In the genomic region with DNA sequence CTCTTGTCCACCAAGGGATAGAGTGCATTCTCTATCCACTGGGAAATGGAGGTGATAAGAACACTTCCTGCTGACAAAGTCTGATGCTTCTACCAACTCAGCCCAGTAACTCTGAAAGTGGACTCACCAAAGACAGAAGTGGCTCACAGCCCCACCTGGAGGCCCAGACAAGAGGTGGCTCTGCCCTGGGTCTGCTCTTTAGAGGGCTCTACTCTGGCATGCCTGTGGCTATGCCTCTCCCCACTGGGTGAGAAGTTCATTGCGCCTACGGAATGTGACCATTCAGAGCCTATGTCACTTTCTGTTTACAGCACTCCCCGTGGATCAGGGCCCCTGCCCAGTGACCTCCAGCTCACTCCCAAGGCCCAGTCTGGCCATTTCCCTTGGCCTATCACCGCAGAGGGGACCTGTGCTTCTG, we compare ENCODE assay signal across 16 cellular contexts. TPM values are rescaled to one million over a fixed set of nuclear protein-coding genes. Genes with fewer than 3 reads are reported as not detected.
A peak's percentile ranks its signal among the peaks of the same experiment; 100 is the strongest.
DNase-seq lines count a peak whose midpoint lies in the region; ATAC-seq and TF ChIP-seq lines count a peak whose summit lies in the region.
"Had no signal": no experiment of that assay in that cellular context is flagged by ENCODE, and none has a peak within 500 bp of the region (broad histone marks: within the 10 kb centered on the region; RNA-seq: fewer than 3 reads in every experiment).

No MANE protein-coding gene starts in this region.

- H3K4me3 Mint-ChIP-seq in MCF 10A (ENCODE audit: unreplicated experiment) (no peak overlapping the region), type B pancreatic cell (no peak overlapping the region)
- H3K4me3 Mint-ChIP-seq: B cell; dendritic cell treated with granulocyte-macrophage colony-stimulating factor and Interleukin-4, amounts not matched to agents 40 ng/mL and 50 ng/mL, for 4 days had no signal

- H3K4me1 ChIP-seq in breast epithelium: no peaks in the 10 kb centered on the region
- H3K4me1 ChIP-seq: right atrium auricular region had no signal

- intact Hi-C loops in MCF 10A (cut with micrococcal nuclease): no loop called here
- intact Hi-C loops in breast epithelium (cut with DNase I; ENCODE audit: low total_unique reads): no loop called here

- ATAC-seq in GM21717 (IDR thresholded peaks at IDR 0.05; ENCODE audit: unreplicated experiment): no peak

- H3K27me3 Mint-ChIP-seq in MCF 10A (ENCODE audit: insufficient read depth, unreplicated experiment) (no peaks in the 10 kb centered on the region), type B pancreatic cell (no peaks in the 10 kb centered on the region)
- H3K27me3 Mint-ChIP-seq: dendritic cell treated with granulocyte-macrophage colony-stimulating factor and Interleukin-4, amounts not matched to agents 40 ng/mL and 50 ng/mL, for 4 days had no signal

- H3K36me3 ChIP-seq in breast epithelium: no peaks in the 10 kb centered on the region
- H3K36me3 ChIP-seq: right atrium auricular region, thoracic aorta had no signal

- H3K27me3 ChIP-seq in breast epithelium: no peaks in the 10 kb centered on the region
- H3K27me3 ChIP-seq: right atrium auricular region had no signal

- TF ChIP-seq POLR2A in breast epithelium (IDR thresholded peaks at IDR 0.05): no peak

- TF ChIP-seq CTCF in MCF 10A (IDR thresholded peaks at IDR 0.05; ENCODE audit: unreplicated experiment) (no peak), breast epithelium (IDR thresholded peaks at IDR 0.05) (no peak), fibroblast of villous mesenchyme (IDR thresholded peaks at IDR 0.05; ENCODE audit: insufficient read depth, low read depth, low read length) (peak; percentile 42), type B pancreatic cell (conservative IDR thresholded peaks at IDR 0.05) (no peak)

- DNase-seq in MCF 10A (ENCODE audit: unreplicated experiment) (peak; percentile 73), breast epithelium (ENCODE audit: low spot score in 2 of 2) (no peak), RPMI7951 (ENCODE audit: low read depth) (peak; percentile 71), fibroblast of villous mesenchyme (ENCODE audit: low read depth) (peak; percentile 16), type B pancreatic cell (ENCODE audit: extremely low spot score, unreplicated experiment) (no peak), SIG-M5 (lab: John Stamatoyannopoulos, UW) (no peak)
- no peak for DNase-seq in activated T-cell treated with anti-CD3 and anti-CD28 coated beads, Interleukin-2, amount 50 U/mL, for 48 hours
- DNase-seq: activated CD4-positive, alpha-beta T cell treated with anti-CD3 and anti-CD28 coated beads, Interleukin-2, amount 50 U/mL, for 1 hour; activated naive CD4-positive, alpha-beta T cell; NCI-H524 treated with DMSO at 0.1 percent for 48 hours had no signal

- H3K9me3 Mint-ChIP-seq in MCF 10A (ENCODE audit: unreplicated experiment) (no peaks in the 10 kb centered on the region), type B pancreatic cell (peaks cover 5% of the 10 kb centered on the region)
- H3K9me3 Mint-ChIP-seq: dendritic cell treated with granulocyte-macrophage colony-stimulating factor and Interleukin-4, amounts not matched to agents 40 ng/mL and 50 ng/mL, for 4 days had no signal

- no peak overlapping the region for H3K27ac Mint-ChIP-seq in MCF 10A (ENCODE audit: low read depth, unreplicated experiment)
- H3K27ac Mint-ChIP-seq in type B pancreatic cell: peak overlapping the region; percentile 78
- H3K27ac Mint-ChIP-seq: B cell; dendritic cell treated with granulocyte-macrophage colony-stimulating factor and Interleukin-4, amounts not matched to agents 40 ng/mL and 50 ng/mL, for 4 days had no signal

- BruUV-seq in MCF 10A (replicated peaks; lab: Mats Ljungman, UMichigan): no TSS peak

- POLR2A ChIA-PET in MCF 10A (lab: Yijun Ruan, JAX): no interaction called here

- no peak overlapping the region for H3K27ac ChIP-seq in breast epithelium
- H3K27ac ChIP-seq: right atrium auricular region, thoracic aorta had no signal

- H3K4me1 Mint-ChIP-seq in MCF 10A (ENCODE audit: insufficient read depth, unreplicated experiment) (peaks cover 19% of the 10 kb centered on the region), type B pancreatic cell (ENCODE audit: unreplicated experiment) (no peaks in the 10 kb centered on the region)
- H3K4me1 Mint-ChIP-seq: B cell had no signal

- CTCF ChIA-PET in MCF 10A (lab: Yijun Ruan, JAX): interaction anchor here (0.6 to 1.1 kb wide), 2 partner anchors 19 to 48 kb away, joined by 3 read pairs; no protein-coding TSS in a partner anchor

- no peak overlapping the region for H3K4me3 ChIP-seq in breast epithelium
- no peak overlapping the region for H3K4me3 ChIP-seq in fibroblast of villous mesenchyme (ENCODE audit: low read depth, low read length)
- H3K4me3 ChIP-seq: right atrium auricular region, thoracic aorta had no signal

- H3K36me3 Mint-ChIP-seq in MCF 10A (ENCODE audit: insufficient read depth, unreplicated experiment) (no peaks in the 10 kb centered on the region), type B pancreatic cell (no peaks in the 10 kb centered on the region)

- H3K9me3 ChIP-seq in breast epithelium: no peaks in the 10 kb centered on the region
- H3K9me3 ChIP-seq: right atrium auricular region, thoracic aorta had no signal

RNA-seq across cellular contexts. Expression of gene XDH, which starts 13.5 kb away (rescaled TPM):
- total RNA-seq in MCF 10A (2022): 29.3 and 47.5 TPM in 2 replicates
- 1 to 10 TPM in 2 of 3 donors, under 1 TPM in 1; 0.16 to 6.9 (median 1.3) TPM for total RNA-seq in breast epithelium
- 0.48 and 0.88 TPM in 2 replicates for total RNA-seq in RPMI7951 (2014; rRNA removed; shearing (Covaris generic))
- 0.32 and 0.43 TPM in 2 replicates for total RNA-seq in fibroblast of villous mesenchyme
- total RNA-seq in type B pancreatic cell (ENCODE audit: low replicate concordance): 2.5 and 7.7 TPM in 2 replicates
- total RNA-seq: B cell, mononuclear cell, right atrium auricular region, thoracic aorta had no signal

Comparison
In these comparisons a context has a peak if more than half of its experiments do, and no peak if none do; other contexts are left out.
1. DNase-seq: peak in MCF 10A (single experiment), RPMI7951 (single experiment) and fibroblast of villous mesenchyme (single experiment); none in breast epithelium (0 of 2), type B pancreatic cell (single experiment), SIG-M5 (single experiment) and activated T-cell treated with anti-CD3 and anti-CD28 coated beads, Interleukin-2, amount 50 U/mL, for 48 hours (0 of 2).